In the genomic region with DNA sequence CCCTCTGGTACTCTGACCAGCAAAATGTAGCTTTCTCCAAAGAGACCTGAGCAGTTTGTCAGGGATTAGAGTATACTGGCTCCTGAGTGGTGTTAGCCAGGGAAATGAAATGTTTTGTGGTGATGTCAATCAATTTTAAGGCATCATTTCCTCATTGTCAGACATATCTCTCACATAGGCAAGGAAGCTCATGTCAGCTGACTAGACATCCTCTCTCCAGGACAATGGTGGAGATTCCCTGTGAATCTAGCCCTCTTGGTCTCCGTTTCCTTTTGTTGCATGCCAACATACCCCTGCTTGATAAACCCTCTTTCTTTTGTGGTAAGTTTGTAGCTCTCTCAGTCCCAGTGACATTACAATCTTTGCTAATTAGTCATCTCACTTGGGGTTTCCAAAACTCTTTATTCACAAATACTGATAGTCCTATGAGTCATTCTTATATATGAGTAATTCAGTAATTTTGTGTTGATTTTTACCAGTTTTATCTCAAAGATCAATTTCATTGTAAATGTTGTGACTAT, we compare ENCODE assay signal across 8 cellular contexts.
DNase-seq lines count a peak whose midpoint lies in the region; ATAC-seq, FAIRE-seq and TF ChIP-seq lines count a peak whose summit lies in the region.

No MANE protein-coding gene starts in this region.

- no peaks in the 10 kb centered on the region for H4K20me1 ChIP-seq in GM12878 (ENCODE audit: control insufficient read depth, insufficient read depth)

- H3K9ac ChIP-seq in GM12878 (ENCODE audit: control insufficient read depth, insufficient read depth, low read length), result no peak overlapping the region

- H3K27ac ChIP-seq in GM12878 (ENCODE audit: control insufficient read depth, insufficient read depth) (peak overlapping the region; percentile 31; the same call in 1 of the 2 replicates), Peyer's patch (no peak overlapping the region)

- RAD21 ChIA-PET in GM12878 (lab: Charles Lee; ENCODE audit: unreplicated experiment), result interaction anchor here (1.2 kb wide), 1 partner anchor 38 kb away, joined by 3 read pairs; no protein-coding TSS in a partner anchor

- TF ChIP-seq RAD21 in GM12878 (IDR thresholded peaks at IDR 0.05; ENCODE audit: insufficient read depth, low read depth, low read length), result no peak

- TF ChIP-seq CTCF in GM12878 (IDR thresholded peaks at IDR 0.05 in 2 of 3, conservative IDR thresholded peaks at IDR 0.05 in 1 of 3; ENCODE audit: control insufficient read depth in 2 of 3, extremely low read depth in 1 of 3, insufficient read depth in 1 of 3, low read depth in 3 of 3, low read length in 3 of 3), result no peak
- TF ChIP-seq CTCF in Peyer's patch (IDR thresholded peaks at IDR 0.05), result no peak

- H3K4me2 ChIP-seq in GM12878 (ENCODE audit: control insufficient read depth, insufficient read depth), result no peak overlapping the region

- intact Hi-C loops in GM12878 (cut with micrococcal nuclease; ENCODE audit: unreplicated experiment), result loop anchor here (2.0 kb wide), 1 partner anchor 99 kb away; no protein-coding TSS in a partner anchor

- H3K9me3 ChIP-seq in GM12878 (replicated peaks; ENCODE audit: control insufficient read depth, insufficient read depth, low read length) (no peaks in the 10 kb centered on the region), Peyer's patch (no peaks in the 10 kb centered on the region)

- TF ChIP-seq POLR2A in GM12878 (IDR thresholded peaks at IDR 0.05; ENCODE audit: low read depth, low read length) (no peak), Peyer's patch (IDR thresholded peaks at IDR 0.05) (no peak)

- POLR2A ChIA-PET in GM12878 (lab: Charles Lee), result no interaction called here

- CTCF ChIA-PET in GM12878 (lab: Yijun Ruan, JAX), result interaction anchor here (0.8 kb wide), 1 partner anchor 70 kb away, joined by 3 read pairs; no protein-coding TSS in a partner anchor

- H3K4me1 ChIP-seq in GM12878 (ENCODE audit: control insufficient read depth, insufficient read depth, low read length), result no peaks in the 10 kb centered on the region
- H3K4me1 ChIP-seq in Peyer's patch, result no peaks in the 10 kb centered on the region

- in situ Hi-C loops in GM12878 (cut with MboI), result no loop called here

- H3K4me3 ChIP-seq in GM12878 (no peak overlapping the region), Peyer's patch (no peak overlapping the region)

- SMC1A ChIA-PET in GM12878 (lab: Charles Lee; ENCODE audit: uncharacterized antibody, unreplicated experiment), result interaction anchor here (0.6 to 1.8 kb wide), 3 partner anchors 9 to 1361 kb away, joined by 3 to 5 read pairs (median 3); no protein-coding TSS in a partner anchor

- no TSS peak for BruUV-seq in GM12878 (replicated peaks; lab: Mats Ljungman, UMichigan)

- no peaks in the 10 kb centered on the region for H3K79me2 ChIP-seq in GM12878 (ENCODE audit: control insufficient read depth, insufficient read depth, low read length)

- FAIRE-seq in GM12878 (lab: Jason Lieb, UNC), result peak; percentile 79

- ATAC-seq in GM21390 (IDR thresholded peaks at IDR 0.05; ENCODE audit: unreplicated experiment), result peak; percentile 74
- peak; percentile 86 for ATAC-seq in HG03558 (IDR thresholded peaks at IDR 0.05; ENCODE audit: extremely low read depth, unreplicated experiment)
- ATAC-seq in GM12878, result peak; percentile 90

- peak in 1 of 2 experiments; percentile 79; a peak in 1 of 4 replicates for TF ChIP-seq EP300 in GM12878 (IDR thresholded peaks at IDR 0.05; ENCODE audit: borderline replicate concordance in 1 of 2, control insufficient read depth in 1 of 2, low read depth in 2 of 2, low read length in 2 of 2)

- no peaks in the 10 kb centered on the region for H3K27me3 ChIP-seq in GM12878 (replicated peaks in 1 of 2; ENCODE audit: control insufficient read depth in 2 of 2, insufficient read depth in 2 of 2, low read length in 1 of 2)
- no peaks in the 10 kb centered on the region for H3K27me3 ChIP-seq in Peyer's patch

- peak; percentile 95 for DNase-seq in EL
- peak; percentile 33 for DNase-seq in GM12878 (ENCODE audit: low read depth, low spot score)
- DNase-seq in stimulated activated CD8-positive, alpha-beta memory T cell treated with anti-CD3 and anti-CD28 coated beads, Interleukin-4, amount 100 ng/mL, for 48 hours, result peak; percentile 23
- DNase-seq in SIG-M5 (lab: John Stamatoyannopoulos, UW), result no peak
- no peak for DNase-seq in Peyer's patch
- no peak for DNase-seq in NCI-H2107 (lab: John Stamatoyannopoulos, UW)

- H2AFZ ChIP-seq in GM12878 (ENCODE audit: control insufficient read depth, low read depth, low read length), result peak overlapping the region; percentile 38

- no peaks in the 10 kb centered on the region for H3K36me3 ChIP-seq in GM12878 (ENCODE audit: control insufficient read depth in 2 of 2, insufficient read depth in 2 of 2, low read length in 1 of 2)
- H3K36me3 ChIP-seq in Peyer's patch, result no peaks in the 10 kb centered on the region

- 24% methylated on average over 1 of the region's 1 CpG for WGBS in GM12878 (ENCODE audit: insufficient coverage, insufficient replicate concordance, low lambda C conversion rate, missing lambda C conversion rate)

TF ChIP-seq in GM12878, 131 proteins besides CTCF, POLR2A, EP300 and RAD21 (continues in another document):
- TF ChIP-seq NBN (IDR thresholded peaks at IDR 0.05) (peak; percentile 46; the same call in 1 of the 2 replicates), RELA (IDR thresholded peaks at IDR 0.05; ENCODE audit: borderline replicate concordance, partially characterized antibody) (no peak), SPI1 (IDR thresholded peaks at IDR 0.05; ENCODE audit: borderline replicate concordance, insufficient read depth, low read depth, low read length) (peak; percentile 39; the same call in 1 of the 2 replicates), YY1 (IDR thresholded peaks at IDR 0.05; ENCODE audit: low read depth, low read length) (0 out of 2 replicates have a peak, but pooled peaks have one; percentile 27), CBX3 (IDR thresholded peaks at IDR 0.05; ENCODE audit: borderline replicate concordance, low read depth) (no peak)
- TF ChIP-seq, protein P1, sequence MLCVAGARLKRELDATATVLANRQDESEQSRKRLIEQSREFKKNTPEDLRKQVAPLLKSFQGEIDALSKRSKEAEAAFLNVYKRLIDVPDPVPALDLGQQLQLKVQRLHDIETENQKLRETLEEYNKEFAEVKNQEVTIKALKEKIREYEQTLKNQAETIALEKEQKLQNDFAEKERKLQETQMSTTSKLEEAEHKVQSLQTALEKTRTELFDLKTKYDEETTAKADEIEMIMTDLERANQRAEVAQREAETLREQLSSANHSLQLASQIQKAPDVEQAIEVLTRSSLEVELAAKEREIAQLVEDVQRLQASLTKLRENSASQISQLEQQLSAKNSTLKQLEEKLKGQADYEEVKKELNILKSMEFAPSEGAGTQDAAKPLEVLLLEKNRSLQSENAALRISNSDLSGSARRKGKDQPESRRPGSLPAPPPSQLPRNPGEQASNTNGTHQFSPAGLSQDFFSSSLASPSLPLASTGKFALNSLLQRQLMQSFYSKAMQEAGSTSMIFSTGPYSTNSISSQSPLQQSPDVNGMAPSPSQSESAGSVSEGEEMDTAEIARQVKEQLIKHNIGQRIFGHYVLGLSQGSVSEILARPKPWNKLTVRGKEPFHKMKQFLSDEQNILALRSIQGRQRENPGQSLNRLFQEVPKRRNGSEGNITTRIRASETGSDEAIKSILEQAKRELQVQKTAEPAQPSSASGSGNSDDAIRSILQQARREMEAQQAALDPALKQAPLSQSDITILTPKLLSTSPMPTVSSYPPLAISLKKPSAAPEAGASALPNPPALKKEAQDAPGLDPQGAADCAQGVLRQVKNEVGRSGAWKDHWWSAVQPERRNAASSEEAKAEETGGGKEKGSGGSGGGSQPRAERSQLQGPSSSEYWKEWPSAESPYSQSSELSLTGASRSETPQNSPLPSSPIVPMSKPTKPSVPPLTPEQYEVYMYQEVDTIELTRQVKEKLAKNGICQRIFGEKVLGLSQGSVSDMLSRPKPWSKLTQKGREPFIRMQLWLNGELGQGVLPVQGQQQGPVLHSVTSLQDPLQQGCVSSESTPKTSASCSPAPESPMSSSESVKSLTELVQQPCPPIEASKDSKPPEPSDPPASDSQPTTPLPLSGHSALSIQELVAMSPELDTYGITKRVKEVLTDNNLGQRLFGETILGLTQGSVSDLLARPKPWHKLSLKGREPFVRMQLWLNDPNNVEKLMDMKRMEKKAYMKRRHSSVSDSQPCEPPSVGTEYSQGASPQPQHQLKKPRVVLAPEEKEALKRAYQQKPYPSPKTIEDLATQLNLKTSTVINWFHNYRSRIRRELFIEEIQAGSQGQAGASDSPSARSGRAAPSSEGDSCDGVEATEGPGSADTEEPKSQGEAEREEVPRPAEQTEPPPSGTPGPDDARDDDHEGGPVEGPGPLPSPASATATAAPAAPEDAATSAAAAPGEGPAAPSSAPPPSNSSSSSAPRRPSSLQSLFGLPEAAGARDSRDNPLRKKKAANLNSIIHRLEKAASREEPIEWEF (IDR thresholded peaks at IDR 0.05; ENCODE audit: insufficient replicate concordance, low read depth, low read length), result peak; percentile 20
- TF ChIP-seq, protein P2, sequence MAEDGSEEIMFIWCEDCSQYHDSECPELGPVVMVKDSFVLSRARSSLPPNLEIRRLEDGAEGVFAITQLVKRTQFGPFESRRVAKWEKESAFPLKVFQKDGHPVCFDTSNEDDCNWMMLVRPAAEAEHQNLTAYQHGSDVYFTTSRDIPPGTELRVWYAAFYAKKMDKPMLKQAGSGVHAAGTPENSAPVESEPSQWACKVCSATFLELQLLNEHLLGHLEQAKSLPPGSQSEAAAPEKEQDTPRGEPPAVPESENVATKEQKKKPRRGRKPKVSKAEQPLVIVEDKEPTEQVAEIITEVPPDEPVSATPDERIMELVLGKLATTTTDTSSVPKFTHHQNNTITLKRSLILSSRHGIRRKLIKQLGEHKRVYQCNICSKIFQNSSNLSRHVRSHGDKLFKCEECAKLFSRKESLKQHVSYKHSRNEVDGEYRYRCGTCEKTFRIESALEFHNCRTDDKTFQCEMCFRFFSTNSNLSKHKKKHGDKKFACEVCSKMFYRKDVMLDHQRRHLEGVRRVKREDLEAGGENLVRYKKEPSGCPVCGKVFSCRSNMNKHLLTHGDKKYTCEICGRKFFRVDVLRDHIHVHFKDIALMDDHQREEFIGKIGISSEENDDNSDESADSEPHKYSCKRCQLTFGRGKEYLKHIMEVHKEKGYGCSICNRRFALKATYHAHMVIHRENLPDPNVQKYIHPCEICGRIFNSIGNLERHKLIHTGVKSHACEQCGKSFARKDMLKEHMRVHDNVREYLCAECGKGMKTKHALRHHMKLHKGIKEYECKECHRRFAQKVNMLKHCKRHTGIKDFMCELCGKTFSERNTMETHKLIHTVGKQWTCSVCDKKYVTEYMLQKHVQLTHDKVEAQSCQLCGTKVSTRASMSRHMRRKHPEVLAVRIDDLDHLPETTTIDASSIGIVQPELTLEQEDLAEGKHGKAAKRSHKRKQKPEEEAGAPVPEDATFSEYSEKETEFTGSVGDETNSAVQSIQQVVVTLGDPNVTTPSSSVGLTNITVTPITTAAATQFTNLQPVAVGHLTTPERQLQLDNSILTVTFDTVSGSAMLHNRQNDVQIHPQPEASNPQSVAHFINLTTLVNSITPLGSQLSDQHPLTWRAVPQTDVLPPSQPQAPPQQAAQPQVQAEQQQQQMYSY (CRISPR knock-in tag; IDR thresholded peaks at IDR 0.05), result no peak

Comparison
In these comparisons a context has a peak if more than half of its experiments do, and no peak if none do; other contexts are left out.
1. DNase-seq: peak in EL (single experiment), GM12878 (single experiment) and stimulated activated CD8-positive, alpha-beta memory T cell treated with anti-CD3 and anti-CD28 coated beads, Interleukin-4, amount 100 ng/mL, for 48 hours (single experiment); none in SIG-M5 (single experiment), Peyer's patch (0 of 3) and NCI-H2107 (single experiment).
2. Peak in every context shown above with its lines, with median percentiles within 50 percentile points of each other: ATAC-seq.